Comparison of ENCODE assay signal across 8 cellular contexts in genomic region chr19:45406165-45406956, GRCh38. TPM values are rescaled to one million over a fixed set of nuclear protein-coding genes. Genes with fewer than 3 reads are reported as not detected.
DNase-seq lines count a peak whose midpoint lies in the region; ATAC-seq and TF ChIP-seq lines count a peak whose summit lies in the region.

POLR1G (plus strand) TSS chr19:45406644; CDS start chr19:45406697, 53 bp downstream.

- DNase-seq in GM12864 (ENCODE audit: low read depth) (peak; percentile 69), NCI-H1417 (lab: John Stamatoyannopoulos, UW) (peak; percentile 95 to 96 (median 96)), SW 1271 (lab: John Stamatoyannopoulos, UW) (peak; percentile 78 to 89), Right ventricle myocardium superior (peak; percentile 81), tibial nerve (ENCODE audit: low spot score in 2 of 2) (peak in 1 of 2 donors; percentile 64)
- DNase-seq in activated naive CD8-positive, alpha-beta T cell treated with anti-CD3 and anti-CD28 coated beads, Interleukin-2, amount 50 U/mL, for 24 hours, result peak; percentile 82

- ATAC-seq in HG02642 (IDR thresholded peaks at IDR 0.05; ENCODE audit: poor library complexity, unreplicated experiment) (peak; percentile 77), Right ventricle myocardium superior (ENCODE audit: poor library complexity) (peak; percentile 63)
- ATAC-seq in activated naive CD8-positive, alpha-beta T cell treated with anti-CD3 and anti-CD28 coated beads, Interleukin-2, amount 50 U/mL, for 24 hours, result peak; percentile 77

- TF ChIP-seq CTCF in GM12864 (IDR thresholded peaks at IDR 0.05; ENCODE audit: low read depth, low read length, missing control alignments) (no peak), parathyroid adenoma (IDR thresholded peaks at IDR 0.05) (no peak), tibial nerve (IDR thresholded peaks at IDR 0.05) (peak in 2 of 5 experiments; percentile 72 to 90)

- no peak for TF ChIP-seq POLR2A in tibial nerve (IDR thresholded peaks at IDR 0.05)

- H3K4me3 ChIP-seq in GM12864 (ENCODE audit: low read depth, low read length), result peak within 1 kb of the TSS; percentile 76
- peak within 1 kb of the TSS; percentile 80 for H3K4me3 ChIP-seq in parathyroid adenoma (ENCODE audit: low read depth, low read length)
- peak within 1 kb of the TSS; percentile 50 to 78 (median 68) for H3K4me3 ChIP-seq in tibial nerve

- H3K27me3 Mint-ChIP-seq in activated naive CD8-positive, alpha-beta T cell treated with anti-CD3 and anti-CD28 coated beads, Interleukin-2, amount 50 U/mL, for 24 hours, result peaks cover 32% of the 10 kb centered on the region

- H2AFZ ChIP-seq in parathyroid adenoma, result peak within 1 kb of the TSS; percentile 99

- H3K9me3 ChIP-seq in parathyroid adenoma (ENCODE audit: control insufficient read depth, low read length), result no peaks in the 10 kb centered on the region
- no peaks in the 10 kb centered on the region for H3K9me3 ChIP-seq in tibial nerve

- peak within 1 kb of the TSS; percentile 59 for H3K4me2 ChIP-seq in parathyroid adenoma (ENCODE audit: low read length)

- peak within 1 kb of the TSS; percentile 99 for H3K27ac ChIP-seq in parathyroid adenoma
- peak within 1 kb of the TSS; percentile 79 to 91 (median 88) for H3K27ac ChIP-seq in tibial nerve

- peaks cover 48% of the 10 kb centered on the region for H3K4me1 Mint-ChIP-seq in activated naive CD8-positive, alpha-beta T cell treated with anti-CD3 and anti-CD28 coated beads, Interleukin-2, amount 50 U/mL, for 24 hours

- intact Hi-C loops in Right ventricle myocardium superior (cut with DNase I), result no loop called here

- no peaks in the 10 kb centered on the region for H3K9me3 Mint-ChIP-seq in activated naive CD8-positive, alpha-beta T cell treated with anti-CD3 and anti-CD28 coated beads, Interleukin-2, amount 50 U/mL, for 24 hours

- H3K9ac ChIP-seq in parathyroid adenoma, result peak within 1 kb of the TSS; percentile 64

- no peaks in the 10 kb centered on the region for H3K27me3 ChIP-seq in parathyroid adenoma (ENCODE audit: control insufficient read depth, insufficient read depth, low read length)
- peaks cover 5 to 36% of the 10 kb centered on the region in 2 donors for H3K27me3 ChIP-seq in tibial nerve

- peak; percentile 63 to 82 for TF ChIP-seq EP300 in tibial nerve (IDR thresholded peaks at IDR 0.05)

- WGBS in tibial nerve, 2 donors, result 1% methylated on average over 47 of the region's 47 CpGs

- H3K36me3 ChIP-seq in parathyroid adenoma (ENCODE audit: control insufficient read depth, insufficient read depth, low read length) (no peaks in the 10 kb centered on the region), tibial nerve (peaks cover 0 to 22% (median 0%) of the 10 kb centered on the region in 3 donors)

- H3K27ac Mint-ChIP-seq in activated naive CD8-positive, alpha-beta T cell treated with anti-CD3 and anti-CD28 coated beads, Interleukin-2, amount 50 U/mL, for 24 hours, result peak within 1 kb of the TSS; percentile 91

- H3K36me3 Mint-ChIP-seq in activated naive CD8-positive, alpha-beta T cell treated with anti-CD3 and anti-CD28 coated beads, Interleukin-2, amount 50 U/mL, for 24 hours (ENCODE audit: low read depth), result peaks cover 25% of the 10 kb centered on the region

- H3K79me2 ChIP-seq in parathyroid adenoma, result peaks cover 6% of the 10 kb centered on the region

- H3K4me3 Mint-ChIP-seq in activated naive CD8-positive, alpha-beta T cell treated with anti-CD3 and anti-CD28 coated beads, Interleukin-2, amount 50 U/mL, for 24 hours, result peak within 1 kb of the TSS; percentile 98

- peaks cover 8% of the 10 kb centered on the region for H3K4me1 ChIP-seq in parathyroid adenoma
- H3K4me1 ChIP-seq in tibial nerve, result peaks cover 0 to 55% (median 16%) of the 10 kb centered on the region in 4 donors

RNA-seq across cellular contexts. Expression of gene POLR1G, which starts in this region (rescaled TPM):
- total RNA-seq in Right ventricle myocardium superior (7.7 TPM), tibial nerve (10 to 100 TPM in 1 of 4 donors, 1 to 10 TPM in 3; 2.2 to 10.8 (median 6.2) TPM)
